Comparison of ENCODE assay signal across 35 cellular contexts in genomic region chr1:61962631-61963030, GRCh38.
"Had no signal": no experiment of that assay in that cellular context is flagged by ENCODE, and none has a peak within 500 bp of the region (broad histone marks: within the 10 kb centered on the region; RNA-seq: fewer than 3 reads in every experiment).

No MANE protein-coding gene starts in this region.

- H3K4me1 Mint-ChIP-seq: activated B cell treated with CpG ODN at 0.5 μM for 24 hours; activated CD4-positive, alpha-beta memory T cell treated with anti-CD3 and anti-CD28 coated beads, Interleukin-2, amount 10 ng/mL, durations not matched to agents 7 days and 5 days; activated CD4-positive, alpha-beta T cell treated with anti-CD3 and anti-CD28 coated beads, Interleukin-2, amount 10 ng/mL, durations not matched to agents 24 days and 14 days; activated CD8-positive, alpha-beta memory T cell treated with anti-CD3 and anti-CD28 coated beads, Interleukin-2, amount 10 ng/mL, durations not matched to agents 7 days and 5 days; activated naive CD4-positive, alpha-beta T cell treated with anti-CD3 and anti-CD28 coated beads, Interleukin-2, amount 10 ng/mL, durations not matched to agents 7 days and 5 days; activated naive CD4-positive, alpha-beta T cell treated with anti-CD3 and anti-CD28 coated beads, Interleukin-2, amount 50 U/mL, for 24 hours; activated naive CD8-positive, alpha-beta T cell treated with anti-CD3 and anti-CD28 coated beads, Interleukin-2, amount 10 ng/mL, durations not matched to agents 7 days and 5 days; activated naive CD8-positive, alpha-beta T cell treated with anti-CD3 and anti-CD28 coated beads, Interleukin-2, amount 50 U/mL, for 24 hours had no signal

- H3K27ac ChIP-seq: ascending aorta, cardiac muscle cell, VCaP had no signal

- H3K27me3 Mint-ChIP-seq: activated B cell treated with CpG ODN at 0.5 μM for 24 hours; activated CD4-positive, alpha-beta memory T cell treated with anti-CD3 and anti-CD28 coated beads, Interleukin-2, amount 10 ng/mL, durations not matched to agents 7 days and 5 days; activated CD4-positive, alpha-beta T cell treated with anti-CD3 and anti-CD28 coated beads, Interleukin-2, amount 10 ng/mL, durations not matched to agents 24 days and 14 days; activated CD8-positive, alpha-beta memory T cell treated with anti-CD3 and anti-CD28 coated beads, Interleukin-2, amount 10 ng/mL, durations not matched to agents 7 days and 5 days; activated naive CD4-positive, alpha-beta T cell treated with anti-CD3 and anti-CD28 coated beads, Interleukin-2, amount 10 ng/mL, durations not matched to agents 7 days and 5 days; activated naive CD4-positive, alpha-beta T cell treated with anti-CD3 and anti-CD28 coated beads, Interleukin-2, amount 50 U/mL, for 24 hours; activated naive CD8-positive, alpha-beta T cell; activated naive CD8-positive, alpha-beta T cell treated with anti-CD3 and anti-CD28 coated beads, Interleukin-2, amount 10 ng/mL, durations not matched to agents 7 days and 5 days; activated naive CD8-positive, alpha-beta T cell treated with anti-CD3 and anti-CD28 coated beads, Interleukin-2, amount 50 U/mL, for 24 hours; activated T-cell treated with anti-CD3 and anti-CD28 coated beads, Interleukin-2, amount 50 U/mL, for 24 hours; brain had no signal

- H3K27ac Mint-ChIP-seq: activated B cell treated with CpG ODN at 0.5 μM for 24 hours; activated CD4-positive, alpha-beta memory T cell treated with anti-CD3 and anti-CD28 coated beads, Interleukin-2, amount 10 ng/mL, durations not matched to agents 7 days and 5 days; activated CD4-positive, alpha-beta T cell treated with anti-CD3 and anti-CD28 coated beads, Interleukin-2, amount 10 ng/mL, durations not matched to agents 24 days and 14 days; activated CD8-positive, alpha-beta memory T cell treated with anti-CD3 and anti-CD28 coated beads, Interleukin-2, amount 10 ng/mL, durations not matched to agents 7 days and 5 days; activated CD8-positive, alpha-beta T cell treated with anti-CD3 and anti-CD28 coated beads, Interleukin-2, amount 10 ng/mL, durations not matched to agents 7 days and 5 days; activated naive CD4-positive, alpha-beta T cell treated with anti-CD3 and anti-CD28 coated beads, Interleukin-2, amount 10 ng/mL, durations not matched to agents 7 days and 5 days; activated naive CD4-positive, alpha-beta T cell treated with anti-CD3 and anti-CD28 coated beads, Interleukin-2, amount 50 U/mL, for 24 hours; activated naive CD8-positive, alpha-beta T cell; activated naive CD8-positive, alpha-beta T cell treated with anti-CD3 and anti-CD28 coated beads, Interleukin-2, amount 10 ng/mL, durations not matched to agents 7 days and 5 days; activated naive CD8-positive, alpha-beta T cell treated with anti-CD3 and anti-CD28 coated beads, Interleukin-2, amount 50 U/mL, for 24 hours; activated T-cell treated with anti-CD3 and anti-CD28 coated beads, Interleukin-2, amount 50 U/mL, for 24 hours; activated T-helper 2 cell treated with anti-CD3 and anti-CD28 coated beads, Interferon-gamma antibody, Interleukin-2, Interleukin-4, amounts not matched to agents 10 μg/mL and 5 μg/mL and 100 μg/mL, durations not matched to agents 14 hours and 24 hours and 36 hours; T-helper 1 cell treated with Interleukin-12 subunit alpha and Interleukin-12 subunit beta and Interleukin-4 antibody, amounts not matched to agents 30 μg/mL and 1 μg/mL, for 36 hours; T-helper 2 cell treated with Interferon-gamma antibody and Interleukin-4, amounts not matched to agents 5 μg/mL and 100 μg/mL, for 36 hours had no signal

- DNase-seq: activated B cell treated with CpG ODN at 0.5 μM for 24 hours; activated CD4-positive, alpha-beta memory T cell treated with anti-CD3 and anti-CD28 coated beads, Interleukin-2, amount 10 ng/mL, durations not matched to agents 7 days and 5 days; activated CD4-positive, alpha-beta T cell treated with anti-CD3 and anti-CD28 coated beads for 4 hours; activated CD4-positive, alpha-beta T cell treated with anti-CD3 and anti-CD28 coated beads, Interleukin-2, amount 10 ng/mL, durations not matched to agents 24 days and 14 days; activated CD4-positive, alpha-beta T cell treated with anti-CD3 and anti-CD28 coated beads, Interleukin-2, amount 50 U/mL, for 1 hour; activated CD4-positive, alpha-beta T cell treated with anti-CD3 and anti-CD28 coated beads, Interleukin-2, amount 50 U/mL, for 4 hours; activated CD4-positive, CD25-positive, alpha-beta regulatory T cell treated with anti-CD3 and anti-CD28 coated beads, Interleukin-2, amount 50 U/mL, for 72 hours; activated CD8-positive, alpha-beta memory T cell treated with anti-CD3 and anti-CD28 coated beads for 24 hours; activated CD8-positive, alpha-beta memory T cell treated with anti-CD3 and anti-CD28 coated beads, Interleukin-2, amount 10 ng/mL, durations not matched to agents 7 days and 5 days; activated CD8-positive, alpha-beta memory T cell treated with anti-CD3 and anti-CD28 coated beads, Interleukin-2, amount 50 U/mL, for 48 hours; activated CD8-positive, alpha-beta T cell treated with anti-CD3 and anti-CD28 coated beads, Interleukin-2, amount 10 ng/mL, durations not matched to agents 7 days and 5 days; activated effector memory CD4-positive, alpha-beta T cell treated with Interleukin-2 at 50 U/mL for 16 hours; activated gamma-delta T cell; activated naive CD4-positive, alpha-beta T cell treated with anti-CD3 and anti-CD28 coated beads, Interleukin-2, amount 10 ng/mL, durations not matched to agents 7 days and 5 days; activated naive CD4-positive, alpha-beta T cell treated with Interleukin-2 at 50 U/mL for 16 hours; activated naive CD8-positive, alpha-beta T cell treated with anti-CD3 and anti-CD28 coated beads, Interleukin-2, amount 10 ng/mL, durations not matched to agents 7 days and 5 days; activated naive CD8-positive, alpha-beta T cell treated with anti-CD3 and anti-CD28 coated beads, Interleukin-2, amount 50 U/mL, for 24 hours; activated T-cell treated with anti-CD3 and anti-CD28 coated beads, Interleukin-2, amount 50 U/mL, for 24 hours; activated T-cell treated with anti-CD3 and anti-CD28 coated beads, Interleukin-2, amount 50 U/mL, for 48 hours; amygdala; anterior cingulate cortex; central memory CD4-positive, alpha-beta T cell; SW 1271; T-helper 1 cell; T-helper 2 cell; T-helper 9 cell had no signal

- H3K9me3 Mint-ChIP-seq: activated B cell treated with CpG ODN at 0.5 μM for 24 hours; activated CD4-positive, alpha-beta memory T cell treated with anti-CD3 and anti-CD28 coated beads, Interleukin-2, amount 10 ng/mL, durations not matched to agents 7 days and 5 days; activated CD4-positive, alpha-beta T cell treated with anti-CD3 and anti-CD28 coated beads, Interleukin-2, amount 10 ng/mL, durations not matched to agents 24 days and 14 days; activated naive CD4-positive, alpha-beta T cell treated with anti-CD3 and anti-CD28 coated beads, Interleukin-2, amount 10 ng/mL, durations not matched to agents 7 days and 5 days; activated naive CD4-positive, alpha-beta T cell treated with anti-CD3 and anti-CD28 coated beads, Interleukin-2, amount 50 U/mL, for 24 hours; activated naive CD8-positive, alpha-beta T cell treated with anti-CD3 and anti-CD28 coated beads, Interleukin-2, amount 10 ng/mL, durations not matched to agents 7 days and 5 days; activated naive CD8-positive, alpha-beta T cell treated with anti-CD3 and anti-CD28 coated beads, Interleukin-2, amount 50 U/mL, for 24 hours; activated T-cell treated with anti-CD3 and anti-CD28 coated beads, Interleukin-2, amount 50 U/mL, for 24 hours; activated T-helper 2 cell treated with anti-CD3 and anti-CD28 coated beads, Interferon-gamma antibody, Interleukin-2, Interleukin-4, amounts not matched to agents 10 μg/mL and 5 μg/mL and 100 μg/mL, durations not matched to agents 14 hours and 24 hours and 36 hours; brain; T-helper 1 cell treated with Interleukin-12 subunit alpha and Interleukin-12 subunit beta and Interleukin-4 antibody, amounts not matched to agents 30 μg/mL and 1 μg/mL, for 36 hours; T-helper 2 cell treated with Interferon-gamma antibody and Interleukin-4, amounts not matched to agents 5 μg/mL and 100 μg/mL, for 36 hours had no signal

- H3K4me3 ChIP-seq: ascending aorta, cardiac muscle cell had no signal

- H3K27me3 ChIP-seq: ascending aorta, cardiac muscle cell had no signal

- H3K4me1 ChIP-seq: ascending aorta had no signal

- H3K4me3 Mint-ChIP-seq: activated B cell treated with CpG ODN at 0.5 μM for 24 hours; activated CD4-positive, alpha-beta memory T cell treated with anti-CD3 and anti-CD28 coated beads, Interleukin-2, amount 10 ng/mL, durations not matched to agents 7 days and 5 days; activated CD4-positive, alpha-beta T cell treated with anti-CD3 and anti-CD28 coated beads, Interleukin-2, amount 10 ng/mL, durations not matched to agents 24 days and 14 days; activated CD8-positive, alpha-beta memory T cell treated with anti-CD3 and anti-CD28 coated beads, Interleukin-2, amount 10 ng/mL, durations not matched to agents 7 days and 5 days; activated CD8-positive, alpha-beta T cell treated with anti-CD3 and anti-CD28 coated beads, Interleukin-2, amount 10 ng/mL, durations not matched to agents 7 days and 5 days; activated naive CD4-positive, alpha-beta T cell treated with anti-CD3 and anti-CD28 coated beads, Interleukin-2, amount 10 ng/mL, durations not matched to agents 7 days and 5 days; activated naive CD4-positive, alpha-beta T cell treated with anti-CD3 and anti-CD28 coated beads, Interleukin-2, amount 50 U/mL, for 24 hours; activated naive CD8-positive, alpha-beta T cell; activated naive CD8-positive, alpha-beta T cell treated with anti-CD3 and anti-CD28 coated beads, Interleukin-2, amount 10 ng/mL, durations not matched to agents 7 days and 5 days; activated naive CD8-positive, alpha-beta T cell treated with anti-CD3 and anti-CD28 coated beads, Interleukin-2, amount 50 U/mL, for 24 hours; activated T-cell treated with anti-CD3 and anti-CD28 coated beads, Interleukin-2, amount 50 U/mL, for 24 hours; brain; T-helper 1 cell treated with Interleukin-12 subunit alpha and Interleukin-12 subunit beta and Interleukin-4 antibody, amounts not matched to agents 30 μg/mL and 1 μg/mL, for 36 hours; T-helper 2 cell treated with Interferon-gamma antibody and Interleukin-4, amounts not matched to agents 5 μg/mL and 100 μg/mL, for 36 hours had no signal

- H3K9me3 ChIP-seq: ascending aorta had no signal

- ATAC-seq: activated CD8-positive, alpha-beta memory T cell treated with anti-CD3 and anti-CD28 coated beads, Interleukin-2, amount 10 ng/mL, durations not matched to agents 7 days and 5 days; activated CD8-positive, alpha-beta T cell treated with anti-CD3 and anti-CD28 coated beads, Interleukin-2, amount 10 ng/mL, durations not matched to agents 7 days and 5 days; activated naive CD8-positive, alpha-beta T cell treated with anti-CD3 and anti-CD28 coated beads, Interleukin-2, amount 50 U/mL, for 24 hours had no signal

- H3K36me3 Mint-ChIP-seq: activated CD8-positive, alpha-beta memory T cell treated with anti-CD3 and anti-CD28 coated beads, Interleukin-2, amount 10 ng/mL, durations not matched to agents 7 days and 5 days; activated naive CD4-positive, alpha-beta T cell treated with anti-CD3 and anti-CD28 coated beads, Interleukin-2, amount 10 ng/mL, durations not matched to agents 7 days and 5 days; activated naive CD8-positive, alpha-beta T cell treated with anti-CD3 and anti-CD28 coated beads, Interleukin-2, amount 10 ng/mL, durations not matched to agents 7 days and 5 days; brain had no signal

- H3K36me3 ChIP-seq: ascending aorta, cardiac muscle cell had no signal
